8 cellular contexts compared by ENCODE assay signal in the genomic region with DNA sequence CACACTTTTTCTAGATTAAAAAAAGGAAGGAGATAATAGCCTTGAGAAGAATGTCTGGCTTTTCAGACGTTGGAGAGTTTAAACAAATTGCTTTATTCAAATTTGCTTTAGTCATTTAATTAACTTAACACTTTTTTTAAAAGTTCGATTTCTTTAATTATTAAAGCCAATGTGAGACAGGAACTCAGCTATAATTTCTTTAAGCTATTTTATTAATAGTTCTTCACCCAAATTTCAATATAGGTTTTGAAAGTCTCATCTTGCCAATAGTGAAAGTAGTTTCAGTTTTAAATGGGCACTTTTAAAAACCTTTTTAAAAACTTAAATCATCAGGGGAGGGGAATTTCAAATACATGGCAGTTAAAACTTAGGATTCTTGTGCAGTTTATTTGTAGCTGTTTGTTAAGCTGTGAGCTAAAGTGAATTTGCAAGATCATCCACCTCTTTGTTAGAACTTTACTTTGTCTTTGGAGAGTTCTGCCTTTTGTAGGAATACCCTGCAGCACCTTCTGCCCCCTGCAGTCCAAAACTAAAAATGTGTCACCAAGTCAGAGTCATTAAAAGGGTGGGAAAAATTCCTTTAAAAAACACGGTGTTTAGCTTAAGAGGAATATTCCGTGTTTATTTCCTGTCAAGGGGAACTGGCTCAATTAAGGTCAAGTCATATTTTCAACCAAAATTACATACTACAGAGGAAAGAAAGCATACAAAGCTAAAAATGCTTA. TPM values are rescaled to one million over a fixed set of nuclear protein-coding genes. Genes with fewer than 3 reads are reported as not detected.
DNase-seq lines count a peak whose midpoint lies in the region; ATAC-seq, FAIRE-seq and TF ChIP-seq lines count a peak whose summit lies in the region.

No MANE protein-coding gene starts in this region.

- DNase-seq in BJ (ENCODE audit: low read depth) (no peak), GM12864 (ENCODE audit: low read depth) (no peak), NCI-H69 (lab: John Stamatoyannopoulos, UW) (peak; percentile 82), small intestine (peak; percentile 69)
- DNase-seq in activated naive CD8-positive, alpha-beta T cell treated with anti-CD3 and anti-CD28 coated beads, Interleukin-2, amount 10 ng/mL, durations not matched to agents 7 days and 5 days, result no peak

- H3K36me3 Mint-ChIP-seq in activated naive CD8-positive, alpha-beta T cell treated with anti-CD3 and anti-CD28 coated beads, Interleukin-2, amount 10 ng/mL, durations not matched to agents 7 days and 5 days, result peaks cover 13% of the 10 kb centered on the region

- no peaks in the 10 kb centered on the region for H3K9me3 Mint-ChIP-seq in activated naive CD8-positive, alpha-beta T cell treated with anti-CD3 and anti-CD28 coated beads, Interleukin-2, amount 10 ng/mL, durations not matched to agents 7 days and 5 days

- peaks cover 10% of the 10 kb centered on the region for H3K36me3 ChIP-seq in BJ (ENCODE audit: control insufficient read depth, insufficient read depth, low read length)
- H3K36me3 ChIP-seq in iPS-15b (ENCODE audit: control insufficient read depth, insufficient read depth, low read length), result peaks cover 25% of the 10 kb centered on the region
- peaks cover 4 to 10% of the 10 kb centered on the region in 2 donors for H3K36me3 ChIP-seq in small intestine (ENCODE audit: control insufficient read depth in 2 of 2, insufficient read depth in 2 of 2, low read length in 2 of 2)

- H3K4me1 ChIP-seq in iPS-15b (ENCODE audit: control insufficient read depth, insufficient read depth, low read length), result peaks cover 26% of the 10 kb centered on the region
- peaks cover 2 to 6% of the 10 kb centered on the region in 2 donors for H3K4me1 ChIP-seq in small intestine (ENCODE audit: control insufficient read depth in 2 of 2, insufficient read depth in 1 of 2, low read depth in 1 of 2, low read length in 1 of 2)

- H3K9me3 ChIP-seq in iPS-15b (ENCODE audit: control insufficient read depth, insufficient read depth, low read length) (no peaks in the 10 kb centered on the region), small intestine (ENCODE audit: control insufficient read depth, low read depth) (no peaks in the 10 kb centered on the region)

- H3K4me3 ChIP-seq in BJ (ENCODE audit: low read depth, low read length) (peak overlapping the region; percentile 26), GM12864 (ENCODE audit: low read depth, low read length) (no peak overlapping the region), iPS-15b (ENCODE audit: low read depth, low read length) (peak overlapping the region; percentile 85), small intestine (ENCODE audit: low read depth in 1 of 2, low read length in 2 of 2) (peak overlapping the region in 1 of 2 donors; percentile 80)

- no peak for ATAC-seq in activated naive CD8-positive, alpha-beta T cell treated with anti-CD3 and anti-CD28 coated beads, Interleukin-2, amount 10 ng/mL, durations not matched to agents 7 days and 5 days (ENCODE audit: low read depth)
- ATAC-seq in GM21526 (IDR thresholded peaks at IDR 0.05; ENCODE audit: low FRiP score, unreplicated experiment) (no peak), HG02870 (IDR thresholded peaks at IDR 0.05; ENCODE audit: unreplicated experiment) (no peak)

- peak overlapping the region; percentile 81 for H3K4me3 Mint-ChIP-seq in activated naive CD8-positive, alpha-beta T cell treated with anti-CD3 and anti-CD28 coated beads, Interleukin-2, amount 10 ng/mL, durations not matched to agents 7 days and 5 days

- H3K9ac ChIP-seq in iPS-15b (ENCODE audit: low read depth, low read length), result no peak overlapping the region

- peak overlapping the region; percentile 79 for H3K27ac Mint-ChIP-seq in activated naive CD8-positive, alpha-beta T cell treated with anti-CD3 and anti-CD28 coated beads, Interleukin-2, amount 10 ng/mL, durations not matched to agents 7 days and 5 days

- 1% methylated on average over 4 of the region's 4 CpGs for WGBS in small intestine, 3 donors

- no peaks in the 10 kb centered on the region for H3K27me3 Mint-ChIP-seq in activated naive CD8-positive, alpha-beta T cell treated with anti-CD3 and anti-CD28 coated beads, Interleukin-2, amount 10 ng/mL, durations not matched to agents 7 days and 5 days

- H3K27ac ChIP-seq in small intestine (ENCODE audit: low read depth in 1 of 2, low read length in 1 of 2), result peak overlapping the region; percentile 99 to 100

- CTCF ChIA-PET in BJ (lab: Yijun Ruan, JAX), result interaction anchor here (0.6 to 5.7 kb wide), 20 partner anchors 11 to 469 kb away, joined by 3 to 53 read pairs (median 3); no protein-coding TSS in a partner anchor

- peak; percentile 70 for TF ChIP-seq CTCF in BJ (IDR thresholded peaks at IDR 0.05; ENCODE audit: insufficient read depth, low read depth, low read length)
- peak; percentile 69 for TF ChIP-seq CTCF in GM12864 (IDR thresholded peaks at IDR 0.05; ENCODE audit: low read depth, low read length, missing control alignments)

- POLR2A ChIA-PET in BJ (lab: Charles Lee), result interaction anchor here (0.6 to 1.3 kb wide), 2 partner anchors 192 to 202 kb away, joined by 3 to 4 read pairs; no protein-coding TSS in a partner anchor
- POLR2A ChIA-PET in activated naive CD8-positive, alpha-beta T cell treated with anti-CD3 and anti-CD28 coated beads, Interleukin-2, amount 10 ng/mL, durations not matched to agents 7 days and 5 days (lab: Charles Lee), result interaction anchor here (0.6 to 4.8 kb wide), 6 partner anchors 139 to 193 kb away, joined by 3 to 36 read pairs (median 6); a partner anchor contains a TSS

- H3K27me3 ChIP-seq in BJ (ENCODE audit: control insufficient read depth, insufficient read depth, low read length) (no peaks in the 10 kb centered on the region), iPS-15b (ENCODE audit: control insufficient read depth, insufficient read depth, low read length) (no peaks in the 10 kb centered on the region), small intestine (ENCODE audit: control insufficient read depth in 2 of 2, insufficient read depth in 2 of 2, low read length in 2 of 2) (no peaks in the 10 kb centered on the region)

- no peak for FAIRE-seq in small intestine (lab: Jason Lieb, UNC)

- H3K4me1 Mint-ChIP-seq in activated naive CD8-positive, alpha-beta T cell treated with anti-CD3 and anti-CD28 coated beads, Interleukin-2, amount 10 ng/mL, durations not matched to agents 7 days and 5 days, result peaks cover 19% of the 10 kb centered on the region

RNA-seq across cellular contexts. Expression of a gene that starts 4.6 kb away (rescaled TPM):
- 64.8 and 78.9 TPM in 2 replicates for polyA plus RNA-seq in BJ (2011; rRNA removed)
- polyA minus RNA-seq in BJ (2011; rRNA and poly(A)+ RNA removed), result 60.7 and 91.7 TPM in 2 replicates
- total RNA-seq in activated naive CD8-positive, alpha-beta T cell treated with anti-CD3 and anti-CD28 coated beads, Interleukin-2, amount 10 ng/mL, durations not matched to agents 7 days and 5 days, result 10 to 100 TPM; 35.6 to 39.5 TPM
- polyA plus RNA-seq in small intestine, result 10 to 100 TPM; 20.0 to 47.9 (median 22.6) TPM

Comparison
In these comparisons a context has a peak if more than half of its experiments do, and no peak if none do; other contexts are left out.
1. DNase-seq: peak in NCI-H69 (single experiment) and small intestine (single experiment); none in BJ (single experiment), GM12864 (single experiment) and activated naive CD8-positive, alpha-beta T cell treated with anti-CD3 and anti-CD28 coated beads, Interleukin-2, amount 10 ng/mL, durations not matched to agents 7 days and 5 days (single experiment).